20 cellular contexts compared by ENCODE assay signal in genomic region chr4:8230891-8231290, GRCh38. TPM values are rescaled to one million over a fixed set of nuclear protein-coding genes. Genes with fewer than 3 reads are reported as not detected.
A peak's percentile ranks its signal among the peaks of the same experiment; 100 is the strongest.
DNase-seq lines count a peak whose midpoint lies in the region; ATAC-seq and TF ChIP-seq lines count a peak whose summit lies in the region.
"Had no signal": no experiment of that assay in that cellular context is flagged by ENCODE, and none has a peak within 500 bp of the region (broad histone marks: within the 10 kb centered on the region; RNA-seq: fewer than 3 reads in every experiment).

No MANE protein-coding gene starts in this region.

- H3K27me3 Mint-ChIP-seq in CD4-positive, alpha-beta memory T cell = no peaks in the 10 kb centered on the region
- no peaks in the 10 kb centered on the region for H3K27me3 Mint-ChIP-seq in osteocyte (ENCODE audit: unreplicated experiment)

- H3K4me2 ChIP-seq in OCI-LY3 (ENCODE audit: low read length) = peak overlapping the region; percentile 54; the same call in 1 of the 2 replicates

- no peaks in the 10 kb centered on the region for H3K27me3 ChIP-seq in CD4-positive, alpha-beta memory T cell (ENCODE audit: insufficient read depth, low read length)
- H3K27me3 ChIP-seq in OCI-LY3 (ENCODE audit: low read depth, low read length) = no peaks in the 10 kb centered on the region
- H3K27me3 ChIP-seq: Peyer's patch had no signal

- H3K9me3 ChIP-seq in CD4-positive, alpha-beta memory T cell (ENCODE audit: control insufficient read depth in 1 of 2, low read length in 2 of 2) = no peaks in the 10 kb centered on the region
- H3K9me3 ChIP-seq in OCI-LY3 (ENCODE audit: insufficient read depth, low read length) = no peaks in the 10 kb centered on the region
- H3K9me3 ChIP-seq: HAP-1, Peyer's patch had no signal

- ATAC-seq in HG03135 (IDR thresholded peaks at IDR 0.05; ENCODE audit: unreplicated experiment) (no peak), HG02840 (IDR thresholded peaks at IDR 0.05; ENCODE audit: low FRiP score, unreplicated experiment) (no peak)
- ATAC-seq: CD8-positive, alpha-beta T cell; K562; SK-N-SH treated with all-trans-retinoic acid at 6 μM for 48 hours had no signal

- POLR2A ChIA-PET in CD4-positive, alpha-beta memory T cell (lab: Charles Lee; ENCODE audit: partially characterized antibody) = no interaction called here

- H3K4me1 Mint-ChIP-seq in CD4-positive, alpha-beta memory T cell = peaks cover 13 to 30% (median 27%) of the 10 kb centered on the region in 4 donors
- peaks cover 26% of the 10 kb centered on the region for H3K4me1 Mint-ChIP-seq in osteocyte (ENCODE audit: unreplicated experiment)

- TF ChIP-seq CTCF in OCI-LY3 (IDR thresholded peaks at IDR 0.05; ENCODE audit: low read depth, low read length) (no peak), choroid plexus epithelial cell (conservative IDR thresholded peaks at IDR 0.05; ENCODE audit: low read depth, low read length) (no peak), osteocyte (IDR thresholded peaks at IDR 0.05) (no peak)

- intact Hi-C loops in CD4-positive, alpha-beta memory T cell (cut with micrococcal nuclease) = no loop called here

- H3K4me1 ChIP-seq in CD4-positive, alpha-beta memory T cell (ENCODE audit: insufficient read depth, low read length) = peaks cover 38% of the 10 kb centered on the region
- peaks cover 50% of the 10 kb centered on the region for H3K4me1 ChIP-seq in OCI-LY3 (ENCODE audit: low read length)
- H3K4me1 ChIP-seq: HAP-1 had no signal

- peaks cover 10% of the 10 kb centered on the region for H3K79me2 ChIP-seq in OCI-LY3 (ENCODE audit: low read length)

- no peak overlapping the region for H3K4me3 Mint-ChIP-seq in CD4-positive, alpha-beta memory T cell
- H3K4me3 Mint-ChIP-seq in osteocyte (ENCODE audit: unreplicated experiment) = no peak overlapping the region
- H3K4me3 Mint-ChIP-seq: CD8-positive, alpha-beta T cell had no signal

- CTCF ChIA-PET in CD4-positive, alpha-beta memory T cell (lab: Charles Lee; ENCODE audit: partially characterized antibody) = interaction anchor here (1.2 kb wide), 1 partner anchor 11 kb away, joined by 4 read pairs; no protein-coding TSS in a partner anchor

- H3K9me3 Mint-ChIP-seq in CD4-positive, alpha-beta memory T cell = no peaks in the 10 kb centered on the region
- no peaks in the 10 kb centered on the region for H3K9me3 Mint-ChIP-seq in osteocyte (ENCODE audit: unreplicated experiment)
- H3K9me3 Mint-ChIP-seq: CD8-positive, alpha-beta T cell had no signal

- H3K27ac Mint-ChIP-seq in CD4-positive, alpha-beta memory T cell = peak overlapping the region in 4 of 7 donors; percentile 10 to 86 (median 50)
- peak overlapping the region; percentile 69 for H3K27ac Mint-ChIP-seq in osteocyte (ENCODE audit: unreplicated experiment)

- peaks cover 15% of the 10 kb centered on the region for H3K36me3 ChIP-seq in CD4-positive, alpha-beta memory T cell (ENCODE audit: insufficient read depth, low read length)
- H3K36me3 ChIP-seq in OCI-LY3 (replicated peaks; ENCODE audit: low read depth, low read length) = peaks cover 19% of the 10 kb centered on the region
- H3K36me3 ChIP-seq: HAP-1 had no signal

- no peak overlapping the region for H3K4me3 ChIP-seq in CD4-positive, alpha-beta memory T cell (ENCODE audit: low read length in 2 of 2)
- H3K4me3 ChIP-seq in OCI-LY3 (ENCODE audit: low read length) (no peak overlapping the region), choroid plexus epithelial cell (ENCODE audit: low read depth, low read length) (no peak overlapping the region)
- H3K4me3 ChIP-seq: HAP-1, K562, Peyer's patch had no signal

- no peak overlapping the region for H3K9ac ChIP-seq in OCI-LY3 (ENCODE audit: low read length)

- H4K20me1 ChIP-seq in OCI-LY3 (ENCODE audit: insufficient read depth, low read length) = no peaks in the 10 kb centered on the region

- H3K36me3 Mint-ChIP-seq in CD4-positive, alpha-beta memory T cell = peaks cover 0 to 18% of the 10 kb centered on the region in 2 donors
- peaks cover 1% of the 10 kb centered on the region for H3K36me3 Mint-ChIP-seq in osteocyte (ENCODE audit: unreplicated experiment)

- H2AFZ ChIP-seq in OCI-LY3 (ENCODE audit: low read depth, low read length) = no peak overlapping the region

- no peak overlapping the region for H3K27ac ChIP-seq in CD4-positive, alpha-beta memory T cell (ENCODE audit: low read depth, low read length)
- no peak overlapping the region; the same call in 1 of the 2 replicates for H3K27ac ChIP-seq in OCI-LY3 (ENCODE audit: low read length)
- H3K27ac ChIP-seq: Peyer's patch had no signal

- DNase-seq in CD4-positive, alpha-beta memory T cell = no peak
- DNase-seq in choroid plexus epithelial cell (ENCODE audit: low read depth) (peak; percentile 46), osteocyte (ENCODE audit: extremely low spot score, unreplicated experiment) (no peak), NCI-H146 treated with DMSO at 0.1 percent for 48 hours (lab: John Stamatoyannopoulos, UW; ENCODE audit: unreplicated experiment) (no peak), RPMI8226 (no peak)
- DNase-seq: AML-193; CD8-positive, alpha-beta T cell; DMS79; NCI-H1417 treated with DMSO at 0.1 percent for 48 hours; NCI-H2029; NCI-H2171 treated with DMSO at 0.1 percent for 48 hours; Peyer's patch; SHP77 treated with DMSO at 0.1 percent for 48 hours had no signal

RNA-seq across cellular contexts. Expression of gene SH3TC1, which starts 31.8 kb away (rescaled TPM):
- 10 to 100 TPM; 37.1 to 41.3 TPM for total RNA-seq in CD4-positive, alpha-beta memory T cell
- polyA plus RNA-seq in CD4-positive, alpha-beta memory T cell = 10 to 100 TPM in 1 of 2 donors, 1 to 10 TPM in 1; 7.9 to 14.3 TPM
- 0.70 and 1.6 TPM in 2 replicates for total RNA-seq in osteocyte

RNA-seq across cellular contexts. Expression of gene HTRA3, which starts 38.7 kb away (rescaled TPM):
- not detected for total RNA-seq in CD4-positive, alpha-beta memory T cell
- not detected for polyA plus RNA-seq in CD4-positive, alpha-beta memory T cell
- total RNA-seq in osteocyte = 0.16 and 0.37 TPM in 2 replicates
- total RNA-seq: CD8-positive, alpha-beta T cell; K562; NCI-H460 had no signal

Comparison
In these comparisons a context has a peak if more than half of its experiments do, and no peak if none do; other contexts are left out.
1. RNA of gene SH3TC1, which starts 31.8 kb away (total RNA-seq): 37.1 to 41.3 TPM in CD4-positive, alpha-beta memory T cell; 0.70 to 1.6 TPM in osteocyte; every median in the first group is over 10 times any median in the second.